9 cellular contexts compared by ENCODE assay signal in genomic region chr6:44416103-44416502, GRCh38. TPM values are rescaled to one million over a fixed set of nuclear protein-coding genes. Genes with fewer than 3 reads are reported as not detected.
DNase-seq lines count a peak whose midpoint lies in the region; TF ChIP-seq lines count a peak whose summit lies in the region.
"Had no signal": no experiment of that assay in that cellular context is flagged by ENCODE, and none has a peak within 500 bp of the region (broad histone marks: within the 10 kb centered on the region; RNA-seq: fewer than 3 reads in every experiment).

No MANE protein-coding gene starts in this region.

- peaks cover 87% of the 10 kb centered on the region for H3K36me3 ChIP-seq in MG63
- H3K36me3 ChIP-seq in CD4-positive, alpha-beta memory T cell (ENCODE audit: insufficient read depth, low read length) = peaks cover 54% of the 10 kb centered on the region
- H3K36me3 ChIP-seq: prostate gland had no signal

- peak overlapping the region; percentile 25 for H3K27ac Mint-ChIP-seq in progenitor cell of endocrine pancreas
- H3K27ac Mint-ChIP-seq in CD4-positive, alpha-beta memory T cell = peak overlapping the region in 1 of 7 donors; percentile 77

- peaks cover 5% of the 10 kb centered on the region for H3K4me1 ChIP-seq in CD4-positive, alpha-beta memory T cell (ENCODE audit: insufficient read depth, low read length)
- H3K4me1 ChIP-seq: prostate gland had no signal

- TF ChIP-seq CTCF in progenitor cell of endocrine pancreas (IDR thresholded peaks at IDR 0.05; ENCODE audit: unreplicated experiment) = no peak

- POLR2A ChIA-PET in CD4-positive, alpha-beta memory T cell (lab: Charles Lee; ENCODE audit: partially characterized antibody) = no interaction called here

- H3K9me3 ChIP-seq in MG63 = no peaks in the 10 kb centered on the region
- H3K9me3 ChIP-seq in CD4-positive, alpha-beta memory T cell (ENCODE audit: control insufficient read depth in 1 of 2, low read length in 2 of 2) = no peaks in the 10 kb centered on the region
- H3K9me3 ChIP-seq: prostate gland had no signal

- no peak overlapping the region for H3K4me3 ChIP-seq in MG63
- no peak overlapping the region for H3K4me3 ChIP-seq in CD4-positive, alpha-beta memory T cell (ENCODE audit: low read length in 2 of 2)
- H3K4me3 ChIP-seq: prostate gland had no signal

- no peaks in the 10 kb centered on the region for H3K27me3 ChIP-seq in MG63
- H3K27me3 ChIP-seq in CD4-positive, alpha-beta memory T cell (ENCODE audit: insufficient read depth, low read length) = no peaks in the 10 kb centered on the region

- DNase-seq in GM03348 (ENCODE audit: low spot score) (peak; percentile 46), MG63 (peak; percentile 50), fibroblast of peridontal ligament (ENCODE audit: extremely low read depth) (peak; percentile 44), progenitor cell of endocrine pancreas (ENCODE audit: low spot score, unreplicated experiment) (no peak), MV-4-11 (lab: John Stamatoyannopoulos, UW) (no peak), NCI-H446 (lab: John Stamatoyannopoulos, UW) (no peak)
- no peak for DNase-seq in CD4-positive, alpha-beta memory T cell
- DNase-seq: NCI-H146 had no signal

- peaks cover 46% of the 10 kb centered on the region for H3K36me3 Mint-ChIP-seq in progenitor cell of endocrine pancreas (ENCODE audit: insufficient read depth)
- H3K36me3 Mint-ChIP-seq in CD4-positive, alpha-beta memory T cell = peaks cover 69 to 77% of the 10 kb centered on the region in 2 donors

- no peaks in the 10 kb centered on the region for H3K27me3 Mint-ChIP-seq in progenitor cell of endocrine pancreas
- H3K27me3 Mint-ChIP-seq in CD4-positive, alpha-beta memory T cell = no peaks in the 10 kb centered on the region

- no peak overlapping the region for H3K27ac ChIP-seq in CD4-positive, alpha-beta memory T cell (ENCODE audit: low read depth, low read length)
- H3K27ac ChIP-seq: prostate gland had no signal

- peaks cover 3% of the 10 kb centered on the region for H3K9me3 Mint-ChIP-seq in progenitor cell of endocrine pancreas (ENCODE audit: low read depth)
- peaks cover 0 to 3% (median 0%) of the 10 kb centered on the region in 8 donors for H3K9me3 Mint-ChIP-seq in CD4-positive, alpha-beta memory T cell

- H3K4me3 Mint-ChIP-seq in progenitor cell of endocrine pancreas (ENCODE audit: low read depth) = no peak overlapping the region
- peak overlapping the region in 2 of 8 donors; percentile 15 to 28 for H3K4me3 Mint-ChIP-seq in CD4-positive, alpha-beta memory T cell

- intact Hi-C loops in CD4-positive, alpha-beta memory T cell (cut with micrococcal nuclease) = no loop called here

- CTCF ChIA-PET in CD4-positive, alpha-beta memory T cell (lab: Charles Lee; ENCODE audit: partially characterized antibody) = no interaction called here

- H3K4me1 Mint-ChIP-seq in progenitor cell of endocrine pancreas (ENCODE audit: low read depth) = peaks cover 6% of the 10 kb centered on the region
- H3K4me1 Mint-ChIP-seq in CD4-positive, alpha-beta memory T cell = peaks cover 23 to 45% (median 34%) of the 10 kb centered on the region in 4 donors

RNA-seq across cellular contexts. Expression of gene CDC5L, which starts 28.6 kb away (rescaled TPM):
- total RNA-seq in MG63 (2014; rRNA removed; shearing (Covaris generic); ENCODE audit: low replicate concordance) = 89.6 and 116 TPM in 2 replicates
- total RNA-seq in progenitor cell of endocrine pancreas = 30.4 and 30.5 TPM in 2 replicates
- total RNA-seq in CD4-positive, alpha-beta memory T cell = 10 to 100 TPM; 20.9 to 22.4 TPM
- polyA plus RNA-seq in CD4-positive, alpha-beta memory T cell = 10 to 100 TPM in 1 of 2 donors, 1 to 10 TPM in 1; 9.8 to 17.7 TPM

Comparison
In these comparisons a context has a peak if more than half of its experiments do, and no peak if none do; other contexts are left out.
1. DNase-seq: peak in GM03348 (single experiment), MG63 (single experiment) and fibroblast of peridontal ligament (single experiment); none in progenitor cell of endocrine pancreas (single experiment), MV-4-11 (single experiment), NCI-H446 (0 of 2) and CD4-positive, alpha-beta memory T cell (0 of 5).